Comparison of ENCODE assay signal across 1 cellular context in genomic region chr1:7954683-7955082, GRCh38.
TF ChIP-seq lines count a peak whose summit lies in the region.

No MANE protein-coding gene starts in this region.

TF ChIP-seq in IMR-90, 13 proteins besides CTCF, POLR2A, EP300 and RAD21 (continued from another document):
- no peak for TF ChIP-seq USF2 (IDR thresholded peaks at IDR 0.05; ENCODE audit: low read depth, low read length)
